9 cellular contexts compared by ENCODE assay signal in genomic region chr18:9017170-9017899, GRCh38.
DNase-seq lines count a peak whose midpoint lies in the region; ATAC-seq and TF ChIP-seq lines count a peak whose summit lies in the region.
"Had no signal": no experiment of that assay in that cellular context is flagged by ENCODE, and none has a peak within 500 bp of the region (broad histone marks: within the 10 kb centered on the region; RNA-seq: fewer than 3 reads in every experiment).

No MANE protein-coding gene starts in this region.

- peak overlapping the region; percentile 83 for H3K4me2 ChIP-seq in PC-9

- no peaks in the 10 kb centered on the region for H3K9me2 ChIP-seq in PC-9 (ENCODE audit: insufficient read depth)

- H3F3A ChIP-seq in PC-9 (ENCODE audit: insufficient read depth, low read depth): peaks cover 30% of the 10 kb centered on the region

- no peaks in the 10 kb centered on the region for H3K27me3 Mint-ChIP-seq in activated T-helper 2 cell treated with anti-CD3 and anti-CD28 coated beads, Interferon-gamma antibody, Interleukin-2, Interleukin-4, amounts not matched to agents 10 μg/mL and 5 μg/mL and 100 μg/mL, durations not matched to agents 14 hours and 24 hours and 36 hours (ENCODE audit: low read depth)

- H3K4me3 ChIP-seq in PC-9 (peak overlapping the region; percentile 49; the same call in 1 of the 2 replicates), foreskin fibroblast (ENCODE audit: low read depth in 1 of 2, low read length in 2 of 2) (peak overlapping the region in 1 of 2 donors; percentile 10), ovary (peak overlapping the region; percentile 14), thoracic aorta (peak overlapping the region; percentile 70)

- BruUV-seq in PC-9 (replicated peaks; lab: Mats Ljungman, UMichigan): TSS peak; percentile 17

- H3K4me3 Mint-ChIP-seq in activated T-helper 2 cell treated with anti-CD3 and anti-CD28 coated beads, Interferon-gamma antibody, Interleukin-2, Interleukin-4, amounts not matched to agents 10 μg/mL and 5 μg/mL and 100 μg/mL, durations not matched to agents 14 hours and 24 hours and 36 hours (ENCODE audit: low read depth): peak overlapping the region; percentile 28
- H3K4me3 Mint-ChIP-seq: nephron had no signal

- H2AFZ ChIP-seq in PC-9: peak overlapping the region; percentile 75

- H3K9me3 ChIP-seq in PC-9 (ENCODE audit: insufficient read depth, low read depth) (no peaks in the 10 kb centered on the region; the same call in 1 of the 2 replicates), ovary (no peaks in the 10 kb centered on the region), thoracic aorta (no peaks in the 10 kb centered on the region)

- CTCF ChIA-PET in PC-9 (lab: Charles Lee): no interaction called here

- ATAC-seq in GM18511 (IDR thresholded peaks at IDR 0.05; ENCODE audit: unreplicated experiment) (peak; percentile 93), HG02885 (IDR thresholded peaks at IDR 0.05; ENCODE audit: poor library complexity, unreplicated experiment) (peak; percentile 90), thoracic aorta (ENCODE audit: insufficient number of reproducible peaks, low FRiP score, low read depth) (peak; percentile 84)

- H3K36me3 Mint-ChIP-seq in activated T-helper 2 cell treated with anti-CD3 and anti-CD28 coated beads, Interferon-gamma antibody, Interleukin-2, Interleukin-4, amounts not matched to agents 10 μg/mL and 5 μg/mL and 100 μg/mL, durations not matched to agents 14 hours and 24 hours and 36 hours (ENCODE audit: low read depth): no peaks in the 10 kb centered on the region

- intact Hi-C loops in PC-9 (cut with micrococcal nuclease; ENCODE audit: unreplicated experiment): no loop called here
- intact Hi-C loops in activated T-helper 2 cell treated with anti-CD3 and anti-CD28 coated beads, Interferon-gamma antibody, Interleukin-2, Interleukin-4, amounts not matched to agents 10 μg/mL and 5 μg/mL and 100 μg/mL, durations not matched to agents 14 hours and 24 hours and 36 hours (cut with micrococcal nuclease): loop anchor here (1.0 to 2.0 kb wide), 3 partner anchors 37 to 123 kb away; no protein-coding TSS in a partner anchor
- intact Hi-C loops in ovary (cut with DNase I): no loop called here

- H3K27ac Mint-ChIP-seq in activated T-helper 2 cell treated with anti-CD3 and anti-CD28 coated beads, Interferon-gamma antibody, Interleukin-2, Interleukin-4, amounts not matched to agents 10 μg/mL and 5 μg/mL and 100 μg/mL, durations not matched to agents 14 hours and 24 hours and 36 hours: peak overlapping the region; percentile 62
- H3K27ac Mint-ChIP-seq: nephron had no signal

- 11 to 17% (median 13%) methylated on average over 34 of the region's 34 CpGs for WGBS in ovary, 3 donors

- H3K27ac ChIP-seq in PC-9 (peak overlapping the region; percentile 92), ovary (peak overlapping the region; percentile 53 to 63), thoracic aorta (peak overlapping the region; percentile 85 to 94)

- no peaks in the 10 kb centered on the region for H3K79me2 ChIP-seq in PC-9 (ENCODE audit: low read depth)

- H3K27me3 ChIP-seq in PC-9 (ENCODE audit: insufficient read depth, low read depth): no peaks in the 10 kb centered on the region
- no peaks in the 10 kb centered on the region for H3K27me3 ChIP-seq in ovary
- no peaks in the 10 kb centered on the region for H3K27me3 ChIP-seq in thoracic aorta (replicated peaks; ENCODE audit: insufficient read depth)

- H4K20me1 ChIP-seq in PC-9 (ENCODE audit: insufficient read depth): no peaks in the 10 kb centered on the region

- H3K4me1 Mint-ChIP-seq in activated T-helper 2 cell treated with anti-CD3 and anti-CD28 coated beads, Interferon-gamma antibody, Interleukin-2, Interleukin-4, amounts not matched to agents 10 μg/mL and 5 μg/mL and 100 μg/mL, durations not matched to agents 14 hours and 24 hours and 36 hours (ENCODE audit: low read depth): peaks cover 19% of the 10 kb centered on the region

- no peak for TF ChIP-seq POLR2A in ovary (IDR thresholded peaks at IDR 0.05)

- POLR2A ChIA-PET in PC-9 (lab: Charles Lee; ENCODE audit: unreplicated experiment): interaction anchor here (0.7 kb wide), 2 partner anchors 21 to 404 kb away, joined by 3 read pairs; no protein-coding TSS in a partner anchor

- DNase-seq in PC-9 (peak; percentile 68 to 86), foreskin fibroblast (peak; percentile 96 to 98), ovary (peak; percentile 69 to 76 (median 74)), thoracic aorta (ENCODE audit: low spot score) (peak; percentile 35), NCI-H82 (lab: John Stamatoyannopoulos, UW) (no peak)
- peak; percentile 53 for DNase-seq in activated T-helper 2 cell treated with anti-CD3 and anti-CD28 coated beads, Interferon-gamma antibody, Interleukin-2, Interleukin-4, amounts not matched to agents 10 μg/mL and 5 μg/mL and 100 μg/mL, durations not matched to agents 14 hours and 24 hours and 36 hours (ENCODE audit: low spot score)

- peaks cover 35% of the 10 kb centered on the region for H3K4me1 ChIP-seq in PC-9 (replicated peaks; ENCODE audit: insufficient read depth)
- peaks cover 6% of the 10 kb centered on the region for H3K4me1 ChIP-seq in ovary (ENCODE audit: insufficient read depth)
- H3K4me1 ChIP-seq in thoracic aorta (ENCODE audit: control insufficient read depth in 1 of 2, low read depth in 2 of 2): peaks cover 11 to 20% of the 10 kb centered on the region in 2 donors

- H3K9me3 Mint-ChIP-seq in activated T-helper 2 cell treated with anti-CD3 and anti-CD28 coated beads, Interferon-gamma antibody, Interleukin-2, Interleukin-4, amounts not matched to agents 10 μg/mL and 5 μg/mL and 100 μg/mL, durations not matched to agents 14 hours and 24 hours and 36 hours: no peaks in the 10 kb centered on the region

- TF ChIP-seq CTCF in PC-9 (conservative IDR thresholded peaks at IDR 0.05) (no peak), foreskin fibroblast (IDR thresholded peaks at IDR 0.05; ENCODE audit: low read depth, low read length) (no peak), ovary (IDR thresholded peaks at IDR 0.05) (no peak), thoracic aorta (IDR thresholded peaks at IDR 0.05) (no peak)

- TF ChIP-seq EP300 in ovary (IDR thresholded peaks at IDR 0.05): no peak

- no peaks in the 10 kb centered on the region for H3K36me3 ChIP-seq in PC-9 (ENCODE audit: low read depth)
- H3K36me3 ChIP-seq in ovary: no peaks in the 10 kb centered on the region
- H3K36me3 ChIP-seq in thoracic aorta: no peaks in the 10 kb centered on the region
